In genomic region chr6:129672345-129672691, GRCh38 we compare ENCODE assay signal across 1 cellular context.
TF ChIP-seq lines count a peak whose summit lies in the region.

No MANE protein-coding gene starts in this region.

TF ChIP-seq in HCT116, 20 proteins besides CTCF, POLR2A, EP300 and RAD21 (continued from another document):
- TF ChIP-seq, protein P1, sequence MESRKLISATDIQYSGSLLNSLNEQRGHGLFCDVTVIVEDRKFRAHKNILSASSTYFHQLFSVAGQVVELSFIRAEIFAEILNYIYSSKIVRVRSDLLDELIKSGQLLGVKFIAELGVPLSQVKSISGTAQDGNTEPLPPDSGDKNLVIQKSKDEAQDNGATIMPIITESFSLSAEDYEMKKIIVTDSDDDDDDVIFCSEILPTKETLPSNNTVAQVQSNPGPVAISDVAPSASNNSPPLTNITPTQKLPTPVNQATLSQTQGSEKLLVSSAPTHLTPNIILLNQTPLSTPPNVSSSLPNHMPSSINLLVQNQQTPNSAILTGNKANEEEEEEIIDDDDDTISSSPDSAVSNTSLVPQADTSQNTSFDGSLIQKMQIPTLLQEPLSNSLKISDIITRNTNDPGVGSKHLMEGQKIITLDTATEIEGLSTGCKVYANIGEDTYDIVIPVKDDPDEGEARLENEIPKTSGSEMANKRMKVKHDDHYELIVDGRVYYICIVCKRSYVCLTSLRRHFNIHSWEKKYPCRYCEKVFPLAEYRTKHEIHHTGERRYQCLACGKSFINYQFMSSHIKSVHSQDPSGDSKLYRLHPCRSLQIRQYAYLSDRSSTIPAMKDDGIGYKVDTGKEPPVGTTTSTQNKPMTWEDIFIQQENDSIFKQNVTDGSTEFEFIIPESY (IDR thresholded peaks at IDR 0.05; ENCODE audit: extremely low read depth, insufficient replicate concordance, low read length) = no peak
- TF ChIP-seq JUND (IDR thresholded peaks at IDR 0.05) = no peak
- TF ChIP-seq ELF1 (IDR thresholded peaks at IDR 0.05; ENCODE audit: borderline replicate concordance, low read depth) = no peak
- TF ChIP-seq ZFX (IDR thresholded peaks at IDR 0.05) = no peak
- no peak for TF ChIP-seq CBX3 (IDR thresholded peaks at IDR 0.05; ENCODE audit: low read depth)
